9 cellular contexts compared by ENCODE assay signal in the genomic region with DNA sequence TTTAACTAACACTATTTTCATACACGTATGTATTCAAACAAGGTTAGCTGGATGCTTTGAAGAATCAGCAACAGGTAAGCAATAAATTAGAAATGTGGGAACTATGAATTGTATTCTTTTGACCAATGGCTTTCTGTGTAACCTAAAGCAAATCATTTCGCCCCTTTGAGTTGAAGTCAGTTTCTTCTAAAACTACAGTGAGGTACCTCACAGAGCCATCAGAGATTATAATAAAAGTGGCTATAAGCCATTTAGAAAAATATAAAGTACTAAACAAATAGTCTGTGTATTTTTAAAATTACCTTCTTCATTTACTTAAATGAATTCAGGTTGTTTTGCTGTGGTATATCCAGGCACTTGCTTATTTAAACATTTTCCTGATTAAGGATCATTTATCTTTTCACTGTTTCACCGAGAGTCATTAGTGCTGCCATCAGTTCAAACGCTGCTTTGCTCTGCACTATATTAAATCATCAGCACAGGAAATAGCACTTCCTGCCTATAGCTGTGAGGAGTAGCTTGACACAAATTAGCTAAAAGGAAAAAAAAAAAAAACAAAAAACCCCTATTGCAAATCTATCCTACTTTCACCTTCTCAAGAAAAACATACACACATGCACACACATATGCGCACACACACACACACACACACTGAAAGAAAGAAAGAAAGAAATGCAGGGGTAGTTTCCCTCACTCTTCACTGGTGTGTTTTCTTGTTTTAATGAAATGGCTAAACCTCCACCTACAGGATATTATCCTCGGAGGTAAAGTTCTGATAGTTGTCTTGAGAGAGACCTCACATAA. TPM values are rescaled to one million over a fixed set of nuclear protein-coding genes. Genes with fewer than 3 reads are reported as not detected.
DNase-seq lines count a peak whose midpoint lies in the region; ATAC-seq, FAIRE-seq and TF ChIP-seq lines count a peak whose summit lies in the region.
"Had no signal": no experiment of that assay in that cellular context is flagged by ENCODE, and none has a peak within 500 bp of the region (broad histone marks: within the 10 kb centered on the region; RNA-seq: fewer than 3 reads in every experiment).

No MANE protein-coding gene starts in this region.

- H3K36me3 ChIP-seq in colonic mucosa (no peaks in the 10 kb centered on the region), sigmoid colon (no peaks in the 10 kb centered on the region)

- no peaks in the 10 kb centered on the region for H3K9me3 Mint-ChIP-seq in IgD-negative memory B cell

- H3K36me3 Mint-ChIP-seq in IgD-negative memory B cell, result peaks cover 6% of the 10 kb centered on the region

- DNase-seq in GM12892 (ENCODE audit: insufficient read length) (no peak), colonic mucosa (no peak), sigmoid colon (no peak), iPS-NIHi11 (ENCODE audit: low spot score) (no peak), glomerular visceral epithelial cell (ENCODE audit: extremely low spot score) (no peak)
- peak; percentile 65 for DNase-seq in central memory CD4-positive, alpha-beta T cell

- FAIRE-seq in GM12892 (lab: Jason Lieb, UNC), result peak; percentile 40
- FAIRE-seq: endometrium had no signal

- H3K4me3 ChIP-seq in colonic mucosa, result no peak overlapping the region
- H3K4me3 ChIP-seq in sigmoid colon, result no peak overlapping the region

- peaks cover 26 to 53% (median 42%) of the 10 kb centered on the region in 3 donors for H3K4me1 Mint-ChIP-seq in IgD-negative memory B cell

- no peak for TF ChIP-seq CTCF in colonic mucosa (IDR thresholded peaks at IDR 0.05)
- TF ChIP-seq CTCF in sigmoid colon (IDR thresholded peaks at IDR 0.05), result peak in 1 of 4 experiments; percentile 9

- H3K27me3 Mint-ChIP-seq in IgD-negative memory B cell, result no peaks in the 10 kb centered on the region

- peak overlapping the region; percentile 4 to 92 (median 85) for H3K27ac Mint-ChIP-seq in IgD-negative memory B cell

- H3K9ac ChIP-seq in colonic mucosa (ENCODE audit: low read depth in 2 of 2, low read length in 2 of 2), result no peak overlapping the region

- H3K27ac ChIP-seq in colonic mucosa (no peak overlapping the region), sigmoid colon (no peak overlapping the region)

- H3K27me3 ChIP-seq in colonic mucosa (no peaks in the 10 kb centered on the region), sigmoid colon (no peaks in the 10 kb centered on the region)

- no peaks in the 10 kb centered on the region for H3K4me1 ChIP-seq in colonic mucosa
- H3K4me1 ChIP-seq in sigmoid colon, result peaks cover 0 to 37% (median 28%) of the 10 kb centered on the region in 4 donors

- intact Hi-C loops in colonic mucosa (cut with DNase I) (no loop called here), sigmoid colon (cut with DNase I) (no loop called here)

- H3K9me3 ChIP-seq in colonic mucosa (no peaks in the 10 kb centered on the region), sigmoid colon (no peaks in the 10 kb centered on the region)

- no peak for TF ChIP-seq POLR2A in GM12892 (IDR thresholded peaks at IDR 0.05; ENCODE audit: low read depth, low read length)
- TF ChIP-seq POLR2A in sigmoid colon (IDR thresholded peaks at IDR 0.05), result no peak

- ATAC-seq in GM21447 (IDR thresholded peaks at IDR 0.05; ENCODE audit: unreplicated experiment), result peak; percentile 85

- 36 to 46% methylated on average over 6 of the region's 6 CpGs for WGBS in sigmoid colon, 2 donors

- H3K4me3 Mint-ChIP-seq in IgD-negative memory B cell, result peak overlapping the region; percentile 68 to 85 (median 71)

- no peak for TF ChIP-seq EP300 in sigmoid colon (IDR thresholded peaks at IDR 0.05)

RNA-seq across cellular contexts. Expression of a gene that starts 39.8 kb away (rescaled TPM):
- not detected for polyA plus RNA-seq in GM12892 (2012; ENCODE audit: missing spikeins)
- polyA plus RNA-seq in IgD-negative memory B cell, result not detected
- total RNA-seq in colonic mucosa, result not detected
- not detected for total RNA-seq in sigmoid colon
- not detected for polyA plus RNA-seq in sigmoid colon
